In genomic region chr22:24289138-24289537, GRCh38 we compare ENCODE assay signal across 1 cellular context.
TF ChIP-seq lines count a peak whose summit lies in the region.

No MANE protein-coding gene starts in this region.

TF ChIP-seq in HepG2, 621 proteins besides CTCF, POLR2A, EP300 and RAD21:
- no peak for TF ChIP-seq PATZ1 (CRISPR knock-in tag; IDR thresholded peaks at IDR 0.05)
- no peak for TF ChIP-seq KDM4B (CRISPR knock-in tag; IDR thresholded peaks at IDR 0.05)
- TF ChIP-seq ZNF850 (CRISPR knock-in tag; conservative IDR thresholded peaks at IDR 0.05): no peak
- TF ChIP-seq CEBPG (CRISPR knock-in tag; IDR thresholded peaks at IDR 0.05): no peak
- no peak for TF ChIP-seq ZSCAN5A (CRISPR knock-in tag; IDR thresholded peaks at IDR 0.05; ENCODE audit: borderline replicate concordance)
- no peak for TF ChIP-seq ZNF337 (CRISPR knock-in tag; IDR thresholded peaks at IDR 0.05; ENCODE audit: borderline replicate concordance, low read depth)
- TF ChIP-seq ZNF138 (CRISPR knock-in tag; IDR thresholded peaks at IDR 0.05; ENCODE audit: low read depth): no peak
